Comparison of ENCODE assay signal across 30 cellular contexts in genomic region chr15:41215708-41216107, GRCh38. TPM values are rescaled to one million over a fixed set of nuclear protein-coding genes. Genes with fewer than 3 reads are reported as not detected.
"Had no signal": no experiment of that assay in that cellular context is flagged by ENCODE, and none has a peak within 500 bp of the region (broad histone marks: within the 10 kb centered on the region; RNA-seq: fewer than 3 reads in every experiment).

No MANE protein-coding gene starts in this region.

- H3K27ac ChIP-seq: brain microvascular endothelial cell, gastrocnemius medialis, tibial artery, uterus had no signal

- FAIRE-seq: kidney had no signal

- H3K4me1 ChIP-seq: gastrocnemius medialis, tibial artery, uterus had no signal

- H3K4me3 ChIP-seq: gastrocnemius medialis, tibial artery, uterus had no signal

- H3K27me3 ChIP-seq: uterus had no signal

- H3K9me3 ChIP-seq: gastrocnemius medialis, tibial artery, uterus had no signal

- ATAC-seq: activated CD8-positive, alpha-beta T cell treated with anti-CD3 and anti-CD28 coated beads for 36 hours; activated T-helper 17 cell treated with anti-CD3 and anti-CD28 coated beads, Interleukin-2, amount 50 U/mL, for 72 hours; gastrocnemius medialis; left lobe of liver had no signal

- H3K36me3 ChIP-seq: brain microvascular endothelial cell, gastrocnemius medialis, tibial artery, uterus had no signal

- DNase-seq: activated B cell treated with CpG ODN at 0.5 μM for 24 hours; activated CD4-positive, alpha-beta T cell treated with anti-CD3 and anti-CD28 coated beads for 4 hours; activated CD8-positive, alpha-beta T cell treated with anti-CD3 and anti-CD28 coated beads for 36 hours; activated naive CD4-positive, alpha-beta T cell treated with Interleukin-2 at 50 U/mL for 16 hours; activated naive CD8-positive, alpha-beta T cell treated with anti-CD3 and anti-CD28 coated beads, Interleukin-2, amount 10 ng/mL, durations not matched to agents 7 days and 5 days; activated T-cell treated with anti-CD3 and anti-CD28 coated beads, Interleukin-2, amount 50 U/mL, for 1 hour; anterior cingulate cortex; brain microvascular endothelial cell; cerebellar nuclear complex; cortex of kidney; effector CD4-positive, alpha-beta T cell; gastrocnemius medialis; head of caudate nucleus; kidney; nephron progenitor cell; occipital lobe; retina; stimulated activated CD4-positive, alpha-beta T cell treated with anti-CD3 and anti-CD28 coated beads, Interleukin-12 subunit alpha, Interleukin-12 subunit beta, amount 100 ng/mL, for 4 hours; stimulated activated CD4-positive, alpha-beta T cell treated with anti-CD3 and anti-CD28 coated beads, Interleukin-1b, Interleukin-23, amount 100 ng/mL, for 48 hours; stimulated activated CD8-positive, alpha-beta memory T cell treated with anti-CD3 and anti-CD28 coated beads, Interleukin-4, amount 100 ng/mL, for 48 hours; stimulated activated naive CD4-positive, alpha-beta T cell; substantia nigra; tibial artery; uterus had no signal

RNA-seq across cellular contexts. Expression of gene EXD1, which starts 14.8 kb away (rescaled TPM):
- total RNA-seq: activated B cell treated with CpG ODN at 0.5 μM for 24 hours; activated CD8-positive, alpha-beta T cell treated with anti-CD3 and anti-CD28 coated beads for 36 hours; activated naive CD8-positive, alpha-beta T cell treated with anti-CD3 and anti-CD28 coated beads, Interleukin-2, amount 10 ng/mL, durations not matched to agents 7 days and 5 days; gastrocnemius medialis; kidney; left lobe of liver; lung microvascular endothelial cell; mesothelial cell of epicardium; posterior vena cava; uterus had no signal
- polyA plus RNA-seq: esophagus had no signal
